Comparison of ENCODE assay signal across 24 cellular contexts in genomic region chr20:62159052-62159451, GRCh38. TPM values are rescaled to one million over a fixed set of nuclear protein-coding genes. Genes with fewer than 3 reads are reported as not detected.
DNase-seq lines count a peak whose midpoint lies in the region; ATAC-seq and TF ChIP-seq lines count a peak whose summit lies in the region.
"Had no signal": no experiment of that assay in that cellular context is flagged by ENCODE, and none has a peak within 500 bp of the region (broad histone marks: within the 10 kb centered on the region; RNA-seq: fewer than 3 reads in every experiment).

No MANE protein-coding gene starts in this region.

- H2AFZ ChIP-seq in mammary epithelial cell (ENCODE audit: low read depth, low read length) (no peak overlapping the region), Karpas-422 (ENCODE audit: low read length) (no peak overlapping the region), osteoblast (ENCODE audit: low read length) (no peak overlapping the region)

- 93% methylated on average over 7 of the region's 11 CpGs for WGBS in mammary epithelial cell (ENCODE audit: low coverage, missing lambda C conversion rate)

- intact Hi-C loops in breast epithelium (cut with DNase I; ENCODE audit: low total_unique reads) (no loop called here), mammary epithelial cell (cut with micrococcal nuclease) (loop anchor here (5.0 kb wide), 1 partner anchor 78 kb away; the partner anchor contains the start of gene OSBPL2)

- no peaks in the 10 kb centered on the region for H3K4me1 ChIP-seq in breast epithelium
- H3K4me1 ChIP-seq in mammary epithelial cell (ENCODE audit: insufficient read depth, low read length): peaks cover 54% of the 10 kb centered on the region
- peaks cover 36% of the 10 kb centered on the region for H3K4me1 ChIP-seq in Karpas-422 (ENCODE audit: low read length)
- H3K4me1 ChIP-seq in RWPE2 (ENCODE audit: insufficient read depth, poor library complexity, severe bottlenecking): peaks cover 44% of the 10 kb centered on the region
- peaks cover 20% of the 10 kb centered on the region for H3K4me1 ChIP-seq in osteoblast (ENCODE audit: insufficient read depth, low read length)
- H3K4me1 ChIP-seq: SJSA1 had no signal

- H3K4me3 ChIP-seq in breast epithelium (no peak overlapping the region), mammary epithelial cell (replicated peaks in 1 of 3; ENCODE audit: insufficient read depth in 1 of 3, low read depth in 2 of 3, low read length in 3 of 3) (no peak overlapping the region), Karpas-422 (ENCODE audit: low read length) (peak overlapping the region; percentile 32; the same call in 1 of the 2 replicates), RWPE2 (ENCODE audit: severe bottlenecking) (no peak overlapping the region), osteoblast (ENCODE audit: insufficient read depth, low read length) (no peak overlapping the region)
- H3K4me3 ChIP-seq: SJSA1 had no signal

- dilution Hi-C loops in mammary epithelial cell (cut with HindIII; ENCODE audit: low sequenced_read_pairs): no loop called here

- no peaks in the 10 kb centered on the region for H3K9me3 ChIP-seq in breast epithelium
- no peaks in the 10 kb centered on the region for H3K9me3 ChIP-seq in mammary epithelial cell (replicated peaks; ENCODE audit: insufficient read depth, low read length)
- no peaks in the 10 kb centered on the region for H3K9me3 ChIP-seq in Karpas-422 (ENCODE audit: low read length)
- no peaks in the 10 kb centered on the region for H3K9me3 ChIP-seq in RWPE2 (ENCODE audit: severe bottlenecking)
- H3K9me3 ChIP-seq in osteoblast (ENCODE audit: low read depth, low read length): no peaks in the 10 kb centered on the region
- H3K9me3 ChIP-seq: SJSA1 had no signal

- no peaks in the 10 kb centered on the region for H3K9me2 ChIP-seq in Karpas-422 (replicated peaks; ENCODE audit: insufficient read depth, low read length)

- no peak overlapping the region for H3K4me2 ChIP-seq in mammary epithelial cell (ENCODE audit: insufficient read depth, low read depth, low read length)
- peak overlapping the region; percentile 52 for H3K4me2 ChIP-seq in Karpas-422 (ENCODE audit: low read depth, low read length, poor library complexity, severe bottlenecking)
- no peak overlapping the region for H3K4me2 ChIP-seq in osteoblast (ENCODE audit: insufficient read depth, low read length)
- H3K4me2 ChIP-seq: KMS-11 had no signal

- no peaks in the 10 kb centered on the region for H3K27me3 ChIP-seq in breast epithelium
- H3K27me3 ChIP-seq in mammary epithelial cell (ENCODE audit: insufficient read depth, low read length): no peaks in the 10 kb centered on the region
- H3K27me3 ChIP-seq in Karpas-422 (ENCODE audit: low read length): no peaks in the 10 kb centered on the region
- no peaks in the 10 kb centered on the region for H3K27me3 ChIP-seq in RWPE2 (ENCODE audit: insufficient read depth, poor library complexity, severe bottlenecking)
- H3K27me3 ChIP-seq in osteoblast (ENCODE audit: insufficient read depth, low read length): no peaks in the 10 kb centered on the region
- H3K27me3 ChIP-seq: SJSA1 had no signal

- DNase-seq in breast epithelium (ENCODE audit: low spot score in 2 of 2) (no peak), mammary epithelial cell (no peak), Karpas-422 (peak; percentile 74), RWPE2 (ENCODE audit: low spot score) (peak; percentile 80), osteoblast (ENCODE audit: insufficient read length, low spot score, missing footprints) (peak; percentile 77), NCI-H446 (lab: John Stamatoyannopoulos, UW) (no peak), NCI-H2171 treated with DMSO at 0.1 percent for 48 hours (lab: John Stamatoyannopoulos, UW) (no peak), NCI-H1092 (lab: John Stamatoyannopoulos, UW) (no peak)
- DNase-seq: Calu3; HCEC 1CT; IMR-90; NCI-H1092 treated with DMSO at 0.1 percent for 48 hours; NCI-H1436; NCI-H187; NCI-H2081 treated with DMSO at 0.1 percent for 48 hours; NCI-H2171; NCI-H345; NCI-H524; NCI-H774; NK-92 treated with Interleukin-12 subunit alpha and Interleukin-12 subunit beta, amount 100 ng/mL, for 24 hours had no signal

- H3K36me3 ChIP-seq in breast epithelium (no peaks in the 10 kb centered on the region), mammary epithelial cell (ENCODE audit: insufficient read depth, low read length) (peaks cover 4% of the 10 kb centered on the region), Karpas-422 (ENCODE audit: insufficient read depth, low read length) (no peaks in the 10 kb centered on the region), RWPE2 (ENCODE audit: low read depth) (peaks cover 41% of the 10 kb centered on the region), osteoblast (ENCODE audit: insufficient read depth, low read length) (peaks cover 4% of the 10 kb centered on the region)

- CTCF ChIA-PET in mammary epithelial cell (lab: Charles Lee; ENCODE audit: low non-redundant PET): no interaction called here

- no peak for ATAC-seq in RWPE2 (ENCODE audit: low read depth)
- ATAC-seq: Panc1 had no signal

- H3K79me2 ChIP-seq in mammary epithelial cell (ENCODE audit: insufficient read depth, low read length) (peaks cover 59% of the 10 kb centered on the region), Karpas-422 (ENCODE audit: low read length) (no peaks in the 10 kb centered on the region), osteoblast (ENCODE audit: insufficient read depth, low read length) (peaks cover 67% of the 10 kb centered on the region)

- TF ChIP-seq POLR2A in breast epithelium (IDR thresholded peaks at IDR 0.05): no peak

- H3K9ac ChIP-seq in mammary epithelial cell (ENCODE audit: insufficient read depth, low read length) (no peak overlapping the region), Karpas-422 (ENCODE audit: low read length) (peak overlapping the region; percentile 26; the same call in 1 of the 2 replicates)
- H3K9ac ChIP-seq: KMS-11 had no signal

- no peak for TF ChIP-seq CTCF in breast epithelium (IDR thresholded peaks at IDR 0.05)
- no peak for TF ChIP-seq CTCF in mammary epithelial cell (conservative IDR thresholded peaks at IDR 0.05 in 1 of 2, IDR thresholded peaks at IDR 0.05 in 1 of 2; ENCODE audit: extremely low read depth in 1 of 2, insufficient read depth in 1 of 2, low read depth in 1 of 2, low read length in 2 of 2)
- TF ChIP-seq CTCF in RWPE2 (IDR thresholded peaks at IDR 0.05; ENCODE audit: poor library complexity, severe bottlenecking): no peak
- TF ChIP-seq CTCF in osteoblast (IDR thresholded peaks at IDR 0.05; ENCODE audit: extremely low read depth, low read depth, low read length): no peak

- BruUV-seq in mammary epithelial cell (replicated peaks; lab: Mats Ljungman, UMichigan): no TSS peak

- H3K27ac ChIP-seq in breast epithelium (peak overlapping the region; percentile 36 to 39), mammary epithelial cell (ENCODE audit: insufficient read depth, low read depth, low read length) (no peak overlapping the region), Karpas-422 (ENCODE audit: low read length) (peak overlapping the region; percentile 33; the same call in 1 of the 2 replicates), RWPE2 (ENCODE audit: poor library complexity, severe bottlenecking) (peak overlapping the region; percentile 77), osteoblast (ENCODE audit: low read depth, low read length) (no peak overlapping the region)
- H3K27ac ChIP-seq: 22Rv1, KMS-11, SJSA1 had no signal

- in situ Hi-C loops in mammary epithelial cell (cut with MboI; ENCODE audit: low sequenced_read_pairs in 2 of 2): no loop called here

- H4K20me1 ChIP-seq in mammary epithelial cell (ENCODE audit: insufficient read depth, low read length): no peaks in the 10 kb centered on the region
- H4K20me1 ChIP-seq in Karpas-422 (ENCODE audit: insufficient read depth, low read depth, low read length): peaks cover 58% of the 10 kb centered on the region
- H4K20me1 ChIP-seq in osteoblast (ENCODE audit: insufficient read depth, low read length): peaks cover 31% of the 10 kb centered on the region

RNA-seq across cellular contexts. Expression of gene SS18L1, which starts 15.5 kb away (rescaled TPM):
- total RNA-seq in breast epithelium (10 to 100 TPM; 12.5 to 18.4 (median 14.4) TPM), mammary epithelial cell (10 to 100 TPM; 16.3 to 20.6 TPM), osteoblast (12.7 TPM in 2 replicates)
- 10.4 TPM for polyA plus RNA-seq in mammary epithelial cell
- polyA minus RNA-seq in mammary epithelial cell: 17.7 TPM
- 12.3 and 13.1 TPM in 2 replicates for total RNA-seq in Karpas-422 (2014; rRNA removed; shearing (Covaris generic); ENCODE audit: low replicate concordance)

RNA-seq across cellular contexts. Expression of gene PSMA7, which starts 15.9 kb away (rescaled TPM):
- total RNA-seq in breast epithelium (100 to 1,000 TPM; 200 to 579 (median 380) TPM), mammary epithelial cell (100 to 1,000 TPM; 173 to 303 TPM), osteoblast (208 and 215 TPM in 2 replicates)
- polyA plus RNA-seq in mammary epithelial cell: 575 TPM
- 118 TPM for polyA minus RNA-seq in mammary epithelial cell
- total RNA-seq in Karpas-422 (2014; rRNA removed; shearing (Covaris generic); ENCODE audit: low replicate concordance): 181 and 259 TPM in 2 replicates

RNA-seq across cellular contexts. Expression of gene MTG2, which starts 23.8 kb away (rescaled TPM):
- total RNA-seq in breast epithelium (10 to 100 TPM; 16.3 to 32.1 (median 25.6) TPM), mammary epithelial cell (10 to 100 TPM; 20.7 to 38.6 TPM), osteoblast (22.1 and 25.0 TPM in 2 replicates)
- 28.2 TPM for polyA plus RNA-seq in mammary epithelial cell
- 8.8 TPM for polyA minus RNA-seq in mammary epithelial cell
- total RNA-seq in Karpas-422 (2014; rRNA removed; shearing (Covaris generic); ENCODE audit: low replicate concordance): 20.2 and 31.5 TPM in 2 replicates

RNA-seq across cellular contexts. Expression of gene LSM14B, which starts 36.8 kb away (rescaled TPM):
- 10 to 100 TPM; 20.6 to 26.5 (median 25.6) TPM for total RNA-seq in breast epithelium
- total RNA-seq in mammary epithelial cell: 10 to 100 TPM; 31.5 to 36.3 TPM
- 20.3 TPM for polyA plus RNA-seq in mammary epithelial cell
- 20.6 TPM for polyA minus RNA-seq in mammary epithelial cell
- total RNA-seq in Karpas-422 (2014; rRNA removed; shearing (Covaris generic); ENCODE audit: low replicate concordance): 16.1 and 32.3 TPM in 2 replicates
- total RNA-seq in osteoblast: 41.8 and 48.5 TPM in 2 replicates

Comparison
In these comparisons a context has a peak if more than half of its experiments do, and no peak if none do; other contexts are left out.
1. H3K27ac ChIP-seq: peak in breast epithelium (2 of 2), Karpas-422 (single experiment) and RWPE2 (single experiment); none in mammary epithelial cell (single experiment) and osteoblast (single experiment).
2. DNase-seq: peak in Karpas-422 (single experiment), RWPE2 (single experiment) and osteoblast (single experiment); none in breast epithelium (0 of 2), mammary epithelial cell (single experiment), NCI-H446 (0 of 2), NCI-H2171 treated with DMSO at 0.1 percent for 48 hours (single experiment) and NCI-H1092 (single experiment).